22 cellular contexts compared by ENCODE assay signal in the genomic region with DNA sequence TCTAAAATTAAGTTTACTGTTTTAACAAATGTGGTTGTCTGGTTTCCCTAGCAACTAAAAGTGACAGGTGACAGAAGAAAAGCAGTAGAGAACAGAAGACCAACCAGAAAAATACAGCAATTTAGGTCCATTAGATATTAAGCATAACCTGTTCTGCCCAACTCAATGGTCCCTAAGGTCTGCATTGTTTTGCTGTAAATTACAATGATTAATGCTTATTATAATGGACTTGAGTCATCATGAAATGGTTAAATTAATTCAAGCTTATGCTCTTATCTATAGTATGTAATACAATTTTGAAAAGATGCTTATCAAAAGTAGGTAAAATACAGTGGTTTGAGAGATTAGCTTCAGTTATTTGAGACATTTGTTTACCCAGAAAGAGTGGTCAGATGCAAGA.
"Had no signal": no experiment of that assay in that cellular context is flagged by ENCODE, and none has a peak within 500 bp of the region (broad histone marks: within the 10 kb centered on the region; RNA-seq: fewer than 3 reads in every experiment).

No MANE protein-coding gene starts in this region.

- DNase-seq: activated B cell treated with CpG ODN at 0.5 μM for 24 hours; activated CD4-positive, alpha-beta memory T cell treated with anti-CD3 and anti-CD28 coated beads for 36 hours; activated CD4-positive, alpha-beta T cell treated with anti-CD3 and anti-CD28 coated beads for 48 hours; activated CD4-positive, alpha-beta T cell treated with anti-CD3 and anti-CD28 coated beads, Interleukin-2, amount 50 U/mL, for 1 hour; activated CD8-positive, alpha-beta memory T cell treated with anti-CD3 and anti-CD28 coated beads, Interleukin-2, amount 10 ng/mL, durations not matched to agents 7 days and 5 days; activated CD8-positive, alpha-beta memory T cell treated with anti-CD3 and anti-CD28 coated beads, Interleukin-2, amount 50 U/mL, for 4 hours; activated CD8-positive, alpha-beta T cell treated with anti-CD3 and anti-CD28 coated beads, Interleukin-2, amount 10 ng/mL, durations not matched to agents 7 days and 5 days; activated effector memory CD4-positive, alpha-beta T cell treated with anti-CD3 and anti-CD28 coated beads, Interleukin-2, amount 50 U/mL, for 16 hours; activated naive CD4-positive, alpha-beta T cell; activated naive CD4-positive, alpha-beta T cell treated with anti-CD3 and anti-CD28 coated beads, Interleukin-2, amount 10 ng/mL, durations not matched to agents 7 days and 5 days; activated naive CD8-positive, alpha-beta T cell treated with anti-CD3 and anti-CD28 coated beads, Interleukin-2, amount 10 ng/mL, durations not matched to agents 7 days and 5 days; activated T-cell treated with anti-CD3 and anti-CD28 coated beads, Interleukin-2, amount 50 U/mL, for 1 hour; activated T-cell treated with anti-CD3 and anti-CD28 coated beads, Interleukin-2, amount 50 U/mL, for 48 hours; central memory CD4-positive, alpha-beta T cell; cerebellar nuclear complex; colonic mucosa; effector CD8-positive, alpha-beta T cell; esophagus squamous epithelium; foreskin melanocyte; heart right ventricle; T1000; WERI-Rb-1 had no signal
